18 cellular contexts compared by ENCODE assay signal in the genomic region with DNA sequence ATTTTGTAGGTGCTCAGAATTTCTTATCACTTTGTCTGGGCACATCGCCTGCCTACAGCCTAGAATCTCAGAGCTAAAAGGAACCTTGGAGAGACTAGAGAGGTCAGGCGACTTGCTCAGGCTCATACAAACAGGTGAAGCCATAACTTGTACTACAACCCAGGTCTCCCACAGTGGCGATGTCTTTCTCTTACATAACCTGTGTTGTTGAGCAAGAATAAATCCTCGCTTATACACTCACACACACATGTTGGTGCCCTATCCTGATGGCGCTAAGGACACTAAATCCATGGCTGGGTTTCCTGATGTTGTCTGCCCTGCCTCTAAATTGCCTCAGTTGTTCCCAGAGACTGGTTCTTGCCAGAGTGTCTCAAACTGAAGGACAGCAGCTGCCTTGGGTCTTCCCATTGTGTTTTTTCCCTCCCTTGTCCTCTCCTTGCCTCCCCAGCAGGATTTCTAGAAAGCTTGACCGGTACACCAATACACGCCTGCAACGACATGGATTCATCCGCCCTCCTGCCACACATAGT. TPM values are rescaled to one million over a fixed set of nuclear protein-coding genes. Genes with fewer than 3 reads are reported as not detected.
DNase-seq lines count a peak whose midpoint lies in the region; ATAC-seq and TF ChIP-seq lines count a peak whose summit lies in the region.
"Had no signal": no experiment of that assay in that cellular context is flagged by ENCODE, and none has a peak within 500 bp of the region (broad histone marks: within the 10 kb centered on the region; RNA-seq: fewer than 3 reads in every experiment).

No MANE protein-coding gene starts in this region.

- no peaks in the 10 kb centered on the region for H3K36me3 Mint-ChIP-seq in activated CD8-positive, alpha-beta T cell treated with anti-CD3 and anti-CD28 coated beads, Interleukin-2, amount 10 ng/mL, durations not matched to agents 7 days and 5 days (ENCODE audit: low read depth)

- H3K4me3 ChIP-seq in cardiac muscle cell, result peak overlapping the region; percentile 36
- H3K4me3 ChIP-seq in esophagus (ENCODE audit: low read depth in 1 of 2, low read length in 2 of 2), result peak overlapping the region; percentile 23 to 36
- peak overlapping the region; percentile 59 for H3K4me3 ChIP-seq in ovary
- H3K4me3 ChIP-seq in upper lobe of left lung, result peak overlapping the region; percentile 26 to 64 (median 50)

- H3K9me3 Mint-ChIP-seq in activated CD8-positive, alpha-beta T cell treated with anti-CD3 and anti-CD28 coated beads, Interleukin-2, amount 10 ng/mL, durations not matched to agents 7 days and 5 days (ENCODE audit: insufficient read depth), result no peaks in the 10 kb centered on the region
- H3K9me3 Mint-ChIP-seq: activated naive CD4-positive, alpha-beta T cell treated with anti-CD3 and anti-CD28 coated beads for 36 hours had no signal

- H3K9me3 ChIP-seq in cardiac muscle cell (ENCODE audit: low read depth) (no peaks in the 10 kb centered on the region), esophagus (ENCODE audit: control insufficient read depth in 2 of 2, insufficient read depth in 1 of 2, low read depth in 1 of 2, low read length in 1 of 2) (no peaks in the 10 kb centered on the region), ovary (no peaks in the 10 kb centered on the region), upper lobe of left lung (no peaks in the 10 kb centered on the region)
- H3K9me3 ChIP-seq: left lung had no signal

- H3K4me1 ChIP-seq in cardiac muscle cell (ENCODE audit: low read depth), result peaks cover 18% of the 10 kb centered on the region
- peaks cover 0 to 5% of the 10 kb centered on the region in 2 donors for H3K4me1 ChIP-seq in esophagus (ENCODE audit: control insufficient read depth in 2 of 2, insufficient read depth in 2 of 2, low read length in 1 of 2)
- H3K4me1 ChIP-seq in ovary (ENCODE audit: insufficient read depth), result no peaks in the 10 kb centered on the region
- peaks cover 0 to 9% (median 3%) of the 10 kb centered on the region in 4 donors for H3K4me1 ChIP-seq in upper lobe of left lung

- H3K27me3 ChIP-seq in cardiac muscle cell (no peaks in the 10 kb centered on the region), esophagus (ENCODE audit: control insufficient read depth in 1 of 2, insufficient read depth in 2 of 2, low read length in 2 of 2) (no peaks in the 10 kb centered on the region), ovary (no peaks in the 10 kb centered on the region), upper lobe of left lung (peaks cover 0 to 4% (median 0%) of the 10 kb centered on the region in 4 donors)

- DNase-seq in cardiac muscle cell (ENCODE audit: low read depth in 1 of 2, low spot score in 1 of 2), result no peak
- DNase-seq in Right ventricle myocardium superior, result no peak
- DNase-seq in ovary, result no peak
- no peak for DNase-seq in upper lobe of left lung
- DNase-seq in activated CD8-positive, alpha-beta memory T cell treated with anti-CD3 and anti-CD28 coated beads, Interleukin-2, amount 50 U/mL, for 4 hours, result no peak
- no peak for DNase-seq in activated CD8-positive, alpha-beta T cell treated with anti-CD3 and anti-CD28 coated beads, Interleukin-2, amount 10 ng/mL, durations not matched to agents 7 days and 5 days
- DNase-seq: activated CD4-positive, alpha-beta T cell treated with anti-CD3 and anti-CD28 coated beads, Interleukin-2, amount 50 U/mL, for 48 hours; activated naive CD4-positive, alpha-beta T cell treated with anti-CD3 and anti-CD28 coated beads for 36 hours; cortex of kidney; DMS153; left lung; MM.1S; trophoblast cell had no signal

- no peak overlapping the region for H3K4me3 Mint-ChIP-seq in activated CD8-positive, alpha-beta T cell treated with anti-CD3 and anti-CD28 coated beads, Interleukin-2, amount 10 ng/mL, durations not matched to agents 7 days and 5 days

- H3K36me3 ChIP-seq in cardiac muscle cell (no peaks in the 10 kb centered on the region), esophagus (ENCODE audit: control insufficient read depth in 2 of 2, insufficient read depth in 2 of 2, low read length in 1 of 2) (no peaks in the 10 kb centered on the region), ovary (no peaks in the 10 kb centered on the region), upper lobe of left lung (no peaks in the 10 kb centered on the region)
- H3K36me3 ChIP-seq: left lung had no signal

- H3K27ac ChIP-seq in cardiac muscle cell (no peak overlapping the region), esophagus (ENCODE audit: low read depth in 2 of 2, low read length in 1 of 2) (peak overlapping the region; percentile 14 to 70), ovary (peak overlapping the region in 1 of 2 donors; percentile 3), upper lobe of left lung (peak overlapping the region in 3 of 4 donors; percentile 27 to 88 (median 42))
- H3K27ac ChIP-seq: left lung had no signal

- intact Hi-C loops in Right ventricle myocardium superior (cut with DNase I) (loop anchor here (5.0 kb wide), 2 partner anchors 42 to 57 kb away; no protein-coding TSS in a partner anchor), ovary (cut with DNase I) (loop anchor here in 1 of 4 donors (10.0 kb wide), 1 partner anchor 59 kb away; no protein-coding TSS in a partner anchor)

- WGBS in esophagus, 2 donors, result 54 to 63% methylated on average over 9 of the region's 9 CpGs
- 56 to 77% (median 62%) methylated on average over 9 of the region's 9 CpGs for WGBS in ovary, 3 donors
- 64 to 70% methylated on average over 8 to 9 of the region's 9 CpGs for WGBS in upper lobe of left lung, 2 donors

- ATAC-seq in Right ventricle myocardium superior (ENCODE audit: poor library complexity) (no peak), upper lobe of left lung (ENCODE audit: low FRiP score in 2 of 2) (no peak), HG02852 (IDR thresholded peaks at IDR 0.05; ENCODE audit: unreplicated experiment) (no peak)
- no peak for ATAC-seq in activated CD8-positive, alpha-beta T cell treated with anti-CD3 and anti-CD28 coated beads, Interleukin-2, amount 10 ng/mL, durations not matched to agents 7 days and 5 days
- ATAC-seq: left lung had no signal

- CTCF ChIA-PET in activated CD8-positive, alpha-beta T cell treated with anti-CD3 and anti-CD28 coated beads, Interleukin-2, amount 10 ng/mL, durations not matched to agents 7 days and 5 days (lab: Charles Lee), result interaction anchor here (1.0 to 5.7 kb wide), 5 partner anchors 11 to 120 kb away, joined by 3 to 147 read pairs (median 26); no protein-coding TSS in a partner anchor

- POLR2A ChIA-PET in activated CD8-positive, alpha-beta T cell treated with anti-CD3 and anti-CD28 coated beads, Interleukin-2, amount 10 ng/mL, durations not matched to agents 7 days and 5 days (lab: Charles Lee), result interaction anchor here (0.6 kb wide), 1 partner anchor 95 kb away, joined by 3 read pairs; no protein-coding TSS in a partner anchor

- peaks cover 4% of the 10 kb centered on the region for H3K27me3 Mint-ChIP-seq in activated CD8-positive, alpha-beta T cell treated with anti-CD3 and anti-CD28 coated beads, Interleukin-2, amount 10 ng/mL, durations not matched to agents 7 days and 5 days (ENCODE audit: low read depth)

- H3K27ac Mint-ChIP-seq in activated CD8-positive, alpha-beta T cell treated with anti-CD3 and anti-CD28 coated beads, Interleukin-2, amount 10 ng/mL, durations not matched to agents 7 days and 5 days, result no peak overlapping the region
- H3K27ac Mint-ChIP-seq: activated naive CD4-positive, alpha-beta T cell treated with anti-CD3 and anti-CD28 coated beads for 36 hours had no signal

- TF ChIP-seq EP300 in ovary (IDR thresholded peaks at IDR 0.05) (no peak), upper lobe of left lung (IDR thresholded peaks at IDR 0.05) (no peak)

- TF ChIP-seq POLR2A in ovary (IDR thresholded peaks at IDR 0.05) (no peak), upper lobe of left lung (IDR thresholded peaks at IDR 0.05) (no peak)

- H3K4me1 Mint-ChIP-seq in activated CD8-positive, alpha-beta T cell treated with anti-CD3 and anti-CD28 coated beads, Interleukin-2, amount 10 ng/mL, durations not matched to agents 7 days and 5 days (ENCODE audit: low read depth), result peaks cover 9% of the 10 kb centered on the region

- TF ChIP-seq CTCF in cardiac muscle cell (IDR thresholded peaks at IDR 0.05; ENCODE audit: low read depth, low read length), result no peak
- TF ChIP-seq CTCF in ovary (IDR thresholded peaks at IDR 0.05), result no peak
- no peak for TF ChIP-seq CTCF in upper lobe of left lung (IDR thresholded peaks at IDR 0.05)

RNA-seq across cellular contexts. Expression of a gene that starts 1.6 kb away (rescaled TPM):
- 297 and 320 TPM in 2 replicates for total RNA-seq in cardiac muscle cell
- polyA plus RNA-seq in cardiac muscle cell, result 235 and 253 TPM in 2 replicates
- total RNA-seq in Right ventricle myocardium superior, result 66.4 TPM
- polyA plus RNA-seq in esophagus, result 10 to 100 TPM; 62.5 to 64.5 TPM
- total RNA-seq in ovary, result 100 to 1,000 TPM in 6 of 7 donors, 10 to 100 TPM in 1; 91.5 to 645 (median 365) TPM
- polyA plus RNA-seq in ovary, result 100 to 1,000 TPM; 221 to 241 TPM
- total RNA-seq in upper lobe of left lung, result 1,000 to 10,000 TPM in 1 of 6 donors, 100 to 1,000 TPM in 5; 309 to 1,061 (median 406) TPM
- 10 to 100 TPM; 54.8 TPM for total RNA-seq in activated CD8-positive, alpha-beta T cell treated with anti-CD3 and anti-CD28 coated beads, Interleukin-2, amount 10 ng/mL, durations not matched to agents 7 days and 5 days

RNA-seq across cellular contexts. Expression of a gene that starts 3.6 kb away (rescaled TPM):
- total RNA-seq in cardiac muscle cell (0.11 TPM in 1 of 2 replicates, not detected in the other), Right ventricle myocardium superior (not detected), ovary (1 to 10 TPM in 2 of 7 donors, under 1 TPM in 4, not detected in 1; 0.28 to 1.6 (median 0.72) TPM), upper lobe of left lung (1 to 10 TPM in 1 of 6 donors, under 1 TPM in 2, not detected in 3; 0.13 to 2.0 (median 0.33) TPM)
- polyA plus RNA-seq in cardiac muscle cell (0.11 and 0.16 TPM in 2 replicates), esophagus (under 1 TPM in 1 of 2 donors, not detected in 1; 0.02 TPM), ovary (under 1 TPM; 0.20 to 0.35 TPM)
- not detected for total RNA-seq in activated CD8-positive, alpha-beta T cell treated with anti-CD3 and anti-CD28 coated beads, Interleukin-2, amount 10 ng/mL, durations not matched to agents 7 days and 5 days
- total RNA-seq: A673; activated naive CD4-positive, alpha-beta T cell treated with anti-CD3 and anti-CD28 coated beads for 36 hours; glomerular endothelial cell; left lung; T-helper 1 cell treated with Interleukin-12 subunit alpha and Interleukin-12 subunit beta and Interleukin-4 antibody, amounts not matched to agents 30 ng/mL and 1 ng/mL, for 36 hours had no signal

RNA-seq across cellular contexts. Expression of a gene that starts 51.7 kb away (rescaled TPM):
- 23.9 and 30.0 TPM in 2 replicates for total RNA-seq in cardiac muscle cell
- 9.9 and 13.9 TPM in 2 replicates for polyA plus RNA-seq in cardiac muscle cell
- total RNA-seq in Right ventricle myocardium superior, result 6.2 TPM
- 1 to 10 TPM; 3.3 to 7.9 TPM for polyA plus RNA-seq in esophagus
- total RNA-seq in ovary, result 10 to 100 TPM; 15.9 to 29.6 (median 24.0) TPM
- polyA plus RNA-seq in ovary, result 10 to 100 TPM in 1 of 2 donors, 1 to 10 TPM in 1; 4.3 to 19.8 TPM
- 10 to 100 TPM; 12.7 to 21.2 (median 17.1) TPM for total RNA-seq in upper lobe of left lung
- total RNA-seq in activated CD8-positive, alpha-beta T cell treated with anti-CD3 and anti-CD28 coated beads, Interleukin-2, amount 10 ng/mL, durations not matched to agents 7 days and 5 days, result 1 to 10 TPM; 1.7 to 1.8 TPM
